Comparison of ENCODE assay signal across 13 cellular contexts in genomic region chr13:21686761-21687391, GRCh38. TPM values are rescaled to one million over a fixed set of nuclear protein-coding genes. Genes with fewer than 3 reads are reported as not detected.
A peak's percentile ranks its signal among the peaks of the same experiment; 100 is the strongest.
DNase-seq lines count a peak whose midpoint lies in the region; ATAC-seq and TF ChIP-seq lines count a peak whose summit lies in the region.
"Had no signal": no experiment of that assay in that cellular context is flagged by ENCODE, and none has a peak within 500 bp of the region (broad histone marks: within the 10 kb centered on the region; RNA-seq: fewer than 3 reads in every experiment).

No MANE protein-coding gene starts in this region.

- H3K4me1 Mint-ChIP-seq in activated CD4-positive, alpha-beta memory T cell treated with anti-CD3 and anti-CD28 coated beads, Interleukin-2, amount 10 ng/mL, durations not matched to agents 7 days and 5 days: peaks cover 17% of the 10 kb centered on the region
- no peaks in the 10 kb centered on the region for H3K4me1 Mint-ChIP-seq in CD14-positive monocyte
- H3K4me1 Mint-ChIP-seq in endodermal cell: peaks cover 11% of the 10 kb centered on the region

- no peak overlapping the region for H3K4me3 ChIP-seq in endodermal cell (ENCODE audit: low read length)

- H3K27me3 Mint-ChIP-seq in activated CD4-positive, alpha-beta memory T cell treated with anti-CD3 and anti-CD28 coated beads, Interleukin-2, amount 10 ng/mL, durations not matched to agents 7 days and 5 days: peaks cover 9% of the 10 kb centered on the region
- H3K27me3 Mint-ChIP-seq in CD14-positive monocyte (ENCODE audit: low read depth in 3 of 3): peaks cover 15 to 20% (median 20%) of the 10 kb centered on the region in 3 donors
- H3K27me3 Mint-ChIP-seq in endodermal cell (ENCODE audit: insufficient read depth): peaks cover 19% of the 10 kb centered on the region

- H3K27ac ChIP-seq in endodermal cell (ENCODE audit: low read depth, low read length): no peak overlapping the region

- H3K27me3 ChIP-seq in endodermal cell (ENCODE audit: control insufficient read depth, insufficient read depth, low read length, poor library complexity, severe bottlenecking): peaks cover 6% of the 10 kb centered on the region

- peak; percentile 33 for DNase-seq in activated CD4-positive, alpha-beta memory T cell treated with anti-CD3 and anti-CD28 coated beads, Interleukin-2, amount 10 ng/mL, durations not matched to agents 7 days and 5 days
- no peak for DNase-seq in CD14-positive monocyte (ENCODE audit: low spot score)
- no peak for DNase-seq in NCI-H345 treated with DMSO at 0.1 percent for 48 hours (lab: John Stamatoyannopoulos, UW; ENCODE audit: unreplicated experiment)
- no peak for DNase-seq in endodermal cell
- DNase-seq in NCI-H524 treated with DMSO at 0.1 percent for 48 hours (lab: John Stamatoyannopoulos, UW): no peak
- DNase-seq: DMS 273 treated with DMSO at 0.1 percent for 48 hours; NCI-H187; stimulated activated CD8-positive, alpha-beta memory T cell treated with anti-CD3 and anti-CD28 coated beads, Interleukin-4, amount 100 ng/mL, for 48 hours had no signal

- H3K36me3 Mint-ChIP-seq in activated CD4-positive, alpha-beta memory T cell treated with anti-CD3 and anti-CD28 coated beads, Interleukin-2, amount 10 ng/mL, durations not matched to agents 7 days and 5 days (ENCODE audit: low read depth): no peaks in the 10 kb centered on the region
- no peaks in the 10 kb centered on the region for H3K36me3 Mint-ChIP-seq in CD14-positive monocyte
- no peaks in the 10 kb centered on the region for H3K36me3 Mint-ChIP-seq in endodermal cell (ENCODE audit: low read depth)

- ATAC-seq in GM18511 (IDR thresholded peaks at IDR 0.05; ENCODE audit: unreplicated experiment): peak; percentile 98
- ATAC-seq in GM19438 (IDR thresholded peaks at IDR 0.05; ENCODE audit: low read depth, unreplicated experiment): peak; percentile 96
- peak; percentile 94 for ATAC-seq in HG02973 (IDR thresholded peaks at IDR 0.05; ENCODE audit: unreplicated experiment)

- H3K4me3 Mint-ChIP-seq in activated CD4-positive, alpha-beta memory T cell treated with anti-CD3 and anti-CD28 coated beads, Interleukin-2, amount 10 ng/mL, durations not matched to agents 7 days and 5 days: no peak overlapping the region
- H3K4me3 Mint-ChIP-seq in CD14-positive monocyte: no peak overlapping the region
- no peak overlapping the region for H3K4me3 Mint-ChIP-seq in endodermal cell
- H3K4me3 Mint-ChIP-seq: activated T-helper 1 cell treated with anti-CD3 and anti-CD28 coated beads, Interleukin-12 subunit alpha, Interleukin-12 subunit beta, Interleukin-2, Interleukin-4 antibody, amounts not matched to agents 30 ng/mL and 10 ng/mL and 1 ng/mL, durations not matched to agents 14 hours and 24 hours and 36 hours had no signal

- no peak for TF ChIP-seq CTCF in CD14-positive monocyte (IDR thresholded peaks at IDR 0.05)
- no peak for TF ChIP-seq CTCF in endodermal cell (conservative IDR thresholded peaks at IDR 0.05)

- POLR2A ChIA-PET in activated CD4-positive, alpha-beta memory T cell treated with anti-CD3 and anti-CD28 coated beads, Interleukin-2, amount 10 ng/mL, durations not matched to agents 7 days and 5 days (lab: Charles Lee): interaction anchor here (1.0 to 1.4 kb wide), 2 partner anchors 18 to 83 kb away, joined by 3 read pairs; partner anchors contain the start of gene MICU2

- CTCF ChIA-PET in activated CD4-positive, alpha-beta memory T cell treated with anti-CD3 and anti-CD28 coated beads, Interleukin-2, amount 10 ng/mL, durations not matched to agents 7 days and 5 days (lab: Charles Lee): no interaction called here

- H3K9ac ChIP-seq in endodermal cell (ENCODE audit: extremely low read depth, low read length, poor library complexity, severe bottlenecking): no peak overlapping the region

- no peaks in the 10 kb centered on the region for H3K36me3 ChIP-seq in endodermal cell (ENCODE audit: control insufficient read depth, insufficient read depth, low read length)

- no peaks in the 10 kb centered on the region for H3K4me1 ChIP-seq in endodermal cell (ENCODE audit: control insufficient read depth, insufficient read depth, low read length)

- WGBS in endodermal cell (ENCODE audit: insufficient coverage in 1 of 2, insufficient read length in 1 of 2), 2 experiments: 93 to 100% methylated on average over 4 of the region's 5 CpGs

- H3K27ac Mint-ChIP-seq in activated CD4-positive, alpha-beta memory T cell treated with anti-CD3 and anti-CD28 coated beads, Interleukin-2, amount 10 ng/mL, durations not matched to agents 7 days and 5 days: no peak overlapping the region
- H3K27ac Mint-ChIP-seq in CD14-positive monocyte (no peak overlapping the region), endodermal cell (no peak overlapping the region)
- H3K27ac Mint-ChIP-seq: activated T-helper 1 cell treated with anti-CD3 and anti-CD28 coated beads, Interleukin-12 subunit alpha, Interleukin-12 subunit beta, Interleukin-2, Interleukin-4 antibody, amounts not matched to agents 30 ng/mL and 10 ng/mL and 1 ng/mL, durations not matched to agents 14 hours and 24 hours and 36 hours had no signal

- H3K9me3 ChIP-seq in endodermal cell (ENCODE audit: control insufficient read depth, low read length): no peaks in the 10 kb centered on the region

- no peaks in the 10 kb centered on the region for H3K9me3 Mint-ChIP-seq in activated CD4-positive, alpha-beta memory T cell treated with anti-CD3 and anti-CD28 coated beads, Interleukin-2, amount 10 ng/mL, durations not matched to agents 7 days and 5 days
- H3K9me3 Mint-ChIP-seq in CD14-positive monocyte (peaks cover 0 to 1% (median 0%) of the 10 kb centered on the region in 7 donors), endodermal cell (no peaks in the 10 kb centered on the region)
- H3K9me3 Mint-ChIP-seq: activated T-helper 1 cell treated with anti-CD3 and anti-CD28 coated beads, Interleukin-12 subunit alpha, Interleukin-12 subunit beta, Interleukin-2, Interleukin-4 antibody, amounts not matched to agents 30 ng/mL and 10 ng/mL and 1 ng/mL, durations not matched to agents 14 hours and 24 hours and 36 hours had no signal

- intact Hi-C loops in CD14-positive monocyte (cut with micrococcal nuclease): no loop called here

RNA-seq across cellular contexts. Expression of gene FGF9, which starts 16.0 kb away (rescaled TPM):
- total RNA-seq in activated CD4-positive, alpha-beta memory T cell treated with anti-CD3 and anti-CD28 coated beads, Interleukin-2, amount 10 ng/mL, durations not matched to agents 7 days and 5 days: under 1 TPM; 0.08 to 0.20 TPM
- under 1 TPM; 0.03 to 0.16 TPM for polyA plus RNA-seq in CD14-positive monocyte
- total RNA-seq in endodermal cell: under 1 TPM in 1 of 2 donors, not detected in 1; 0.07 TPM
- 2.8 TPM for polyA plus RNA-seq in endodermal cell (2013, experiment 1 of 2)
- polyA plus RNA-seq in endodermal cell (2013, experiment 2 of 2): 2.1 TPM
- polyA plus RNA-seq: keratinocyte had no signal
